In genomic region chr6:119078449-119079287, GRCh38 we compare ENCODE assay signal across 8 cellular contexts. TPM values are rescaled to one million over a fixed set of nuclear protein-coding genes. Genes with fewer than 3 reads are reported as not detected.
DNase-seq lines count a peak whose midpoint lies in the region; ATAC-seq and TF ChIP-seq lines count a peak whose summit lies in the region.

TSS of gene FAM184A (minus strand) at chr6:119078664. CDS start at chr6:119078299, 365 bp downstream.

- H3K27me3 Mint-ChIP-seq in glutamatergic neuron (ENCODE audit: unreplicated experiment), result peaks cover 11% of the 10 kb centered on the region

- H2AFZ ChIP-seq in osteoblast (ENCODE audit: low read length), result peak within 1 kb of the TSS; percentile 95

- DNase-seq in DMS79 treated with DMSO at 0.1 percent for 48 hours (lab: John Stamatoyannopoulos, UW) (peak; percentile 64), KG1 (lab: John Stamatoyannopoulos, UW) (peak; percentile 18), SK-N-DZ (ENCODE audit: low spot score) (peak; percentile 83), glutamatergic neuron (peak; percentile 91), osteoblast (ENCODE audit: insufficient read length, low spot score, missing footprints) (peak; percentile 90), thoracic aorta (ENCODE audit: low spot score) (no peak)
- peak; percentile 79 for DNase-seq in activated naive CD4-positive, alpha-beta T cell treated with anti-CD3 and anti-CD28 coated beads, Interleukin-2, amount 50 U/mL, for 16 hours

- ATAC-seq in GM21786 (IDR thresholded peaks at IDR 0.05; ENCODE audit: unreplicated experiment) (peak; percentile 64), thoracic aorta (ENCODE audit: insufficient number of reproducible peaks, low FRiP score, low read depth) (peak; percentile 53)

- H3K27ac ChIP-seq in osteoblast (ENCODE audit: low read depth, low read length) (no peak within 1 kb of the TSS), thoracic aorta (peak within 1 kb of the TSS; percentile 50 to 64)

- H3K36me3 Mint-ChIP-seq in glutamatergic neuron (ENCODE audit: unreplicated experiment), result peaks cover 22% of the 10 kb centered on the region

- H3K4me2 ChIP-seq in osteoblast (ENCODE audit: insufficient read depth, low read length), result peak within 1 kb of the TSS; percentile 96

- no peaks in the 10 kb centered on the region for H3K79me2 ChIP-seq in osteoblast (ENCODE audit: insufficient read depth, low read length)

- H3K27ac Mint-ChIP-seq in glutamatergic neuron (ENCODE audit: unreplicated experiment), result peak within 1 kb of the TSS; percentile 91

- H3K9me3 ChIP-seq in osteoblast (ENCODE audit: low read depth, low read length) (no peaks in the 10 kb centered on the region), thoracic aorta (no peaks in the 10 kb centered on the region)

- H3K4me1 ChIP-seq in osteoblast (ENCODE audit: insufficient read depth, low read length) (peaks cover 9% of the 10 kb centered on the region), thoracic aorta (ENCODE audit: control insufficient read depth in 1 of 2, low read depth in 2 of 2) (peaks cover 4 to 14% of the 10 kb centered on the region in 2 donors)

- H3K4me1 Mint-ChIP-seq in glutamatergic neuron (ENCODE audit: low read depth, unreplicated experiment), result peaks cover 16% of the 10 kb centered on the region

- peak; percentile 23 for TF ChIP-seq CTCF in glutamatergic neuron (IDR thresholded peaks at IDR 0.05; ENCODE audit: partially characterized antibody, unreplicated experiment)
- peak; percentile 7 for TF ChIP-seq CTCF in osteoblast (IDR thresholded peaks at IDR 0.05; ENCODE audit: extremely low read depth, low read depth, low read length)
- no peak for TF ChIP-seq CTCF in thoracic aorta (IDR thresholded peaks at IDR 0.05)

- H3K27me3 ChIP-seq in osteoblast (ENCODE audit: insufficient read depth, low read length) (peaks cover 47% of the 10 kb centered on the region), thoracic aorta (replicated peaks; ENCODE audit: insufficient read depth) (no peaks in the 10 kb centered on the region)

- H3K4me3 ChIP-seq in osteoblast (ENCODE audit: insufficient read depth, low read length), result peak within 1 kb of the TSS; percentile 78
- peak within 1 kb of the TSS; percentile 90 for H3K4me3 ChIP-seq in thoracic aorta

- H3K36me3 ChIP-seq in osteoblast (ENCODE audit: insufficient read depth, low read length) (no peaks in the 10 kb centered on the region), thoracic aorta (no peaks in the 10 kb centered on the region)

- H4K20me1 ChIP-seq in osteoblast (ENCODE audit: insufficient read depth, low read length), result no peaks in the 10 kb centered on the region

- H3K9me3 Mint-ChIP-seq in glutamatergic neuron (ENCODE audit: unreplicated experiment), result peaks cover 16% of the 10 kb centered on the region

- H3K4me3 Mint-ChIP-seq in glutamatergic neuron (ENCODE audit: unreplicated experiment), result peak within 1 kb of the TSS; percentile 97

RNA-seq across cellular contexts. Expression of gene FAM184A, which starts in this region (rescaled TPM):
- polyA plus RNA-seq in SK-N-DZ (2014; cell fraction: cytosol; rRNA removed), result 39.9 and 40.4 TPM in 2 replicates
- 61.1 and 73.1 TPM in 2 replicates for polyA plus RNA-seq in SK-N-DZ (2014; cell fraction: nucleus; rRNA removed)
- 20.0 TPM for total RNA-seq in glutamatergic neuron (ENCODE audit: unreplicated experiment)
- under 0.01 and 0.36 TPM in 2 replicates for total RNA-seq in osteoblast
- total RNA-seq in thoracic aorta, result 1 to 10 TPM in 1 of 2 donors, under 1 TPM in 1; 0.54 to 7.5 TPM

Comparison
In these comparisons a context has a peak if more than half of its experiments do, and no peak if none do; other contexts are left out.
1. Peak in DNase-seq, H3K4me3 ChIP-seq and H3K4me2 ChIP-seq in osteoblast; RNA of the gene not detected or under 1 TPM.